In genomic region chr2:233639860-233640259, GRCh38 we compare ENCODE assay signal across 37 cellular contexts. TPM values are rescaled to one million over a fixed set of nuclear protein-coding genes. Genes with fewer than 3 reads are reported as not detected.
"Had no signal": no experiment of that assay in that cellular context is flagged by ENCODE, and none has a peak within 500 bp of the region (broad histone marks: within the 10 kb centered on the region; RNA-seq: fewer than 3 reads in every experiment).

No MANE protein-coding gene starts in this region.

- H3K9me3 ChIP-seq: body of pancreas, gastrocnemius medialis had no signal

- H3K9me3 Mint-ChIP-seq: activated CD4-positive, alpha-beta T cell treated with anti-CD3 and anti-CD28 coated beads, Interleukin-2, amount 10 ng/mL, durations not matched to agents 24 days and 14 days; activated naive CD4-positive, alpha-beta T cell treated with anti-CD3 and anti-CD28 coated beads for 36 hours; activated naive CD8-positive, alpha-beta T cell treated with anti-CD3 and anti-CD28 coated beads, Interleukin-2, amount 50 U/mL, for 24 hours; effector memory CD8-positive, alpha-beta T cell had no signal

- H3K4me3 Mint-ChIP-seq: activated CD4-positive, alpha-beta memory T cell treated with anti-CD3 and anti-CD28 coated beads for 36 hours; activated CD4-positive, alpha-beta T cell treated with anti-CD3 and anti-CD28 coated beads for 36 hours; activated CD4-positive, alpha-beta T cell treated with anti-CD3 and anti-CD28 coated beads, Interleukin-2, amount 10 ng/mL, durations not matched to agents 24 days and 14 days; activated CD8-positive, alpha-beta memory T cell treated with anti-CD3 and anti-CD28 coated beads, Interleukin-2, amount 10 ng/mL, durations not matched to agents 7 days and 5 days; activated CD8-positive, alpha-beta T cell treated with anti-CD3 and anti-CD28 coated beads, Interleukin-2, amount 10 ng/mL, durations not matched to agents 7 days and 5 days; activated naive CD4-positive, alpha-beta T cell treated with anti-CD3 and anti-CD28 coated beads for 36 hours; activated naive CD4-positive, alpha-beta T cell treated with anti-CD3 and anti-CD28 coated beads, Interleukin-2, amount 50 U/mL, for 24 hours; activated naive CD8-positive, alpha-beta T cell treated with anti-CD3 and anti-CD28 coated beads for 36 hours; activated naive CD8-positive, alpha-beta T cell treated with anti-CD3 and anti-CD28 coated beads, Interleukin-2, amount 50 U/mL, for 24 hours; activated T-helper 1 cell treated with anti-CD3 and anti-CD28 coated beads, Interleukin-12 subunit alpha, Interleukin-12 subunit beta, Interleukin-2, Interleukin-4 antibody, amounts not matched to agents 30 ng/mL and 10 ng/mL and 1 ng/mL, durations not matched to agents 14 hours and 24 hours and 36 hours; effector memory CD8-positive, alpha-beta T cell had no signal

- H3K27ac ChIP-seq: adrenal gland, body of pancreas, esophagus muscularis mucosa, foreskin keratinocyte, gastrocnemius medialis, heart right ventricle, hepatocyte had no signal

- H3K4me1 ChIP-seq: adrenal gland, body of pancreas, esophagus muscularis mucosa, gastrocnemius medialis, heart right ventricle had no signal

- H3K27me3 ChIP-seq: body of pancreas, esophagus muscularis mucosa, foreskin keratinocyte, gastrocnemius medialis, hepatocyte had no signal

- H3K36me3 Mint-ChIP-seq: activated CD4-positive, alpha-beta memory T cell treated with anti-CD3 and anti-CD28 coated beads for 36 hours; activated CD8-positive, alpha-beta memory T cell treated with anti-CD3 and anti-CD28 coated beads, Interleukin-2, amount 10 ng/mL, durations not matched to agents 7 days and 5 days; activated naive CD8-positive, alpha-beta T cell treated with anti-CD3 and anti-CD28 coated beads for 36 hours had no signal

- H3K4me3 ChIP-seq: adrenal gland, body of pancreas, esophagus muscularis mucosa, gastrocnemius medialis, heart right ventricle, hepatocyte had no signal

- H3K27ac Mint-ChIP-seq: activated CD4-positive, alpha-beta memory T cell treated with anti-CD3 and anti-CD28 coated beads for 36 hours; activated CD4-positive, alpha-beta T cell treated with anti-CD3 and anti-CD28 coated beads for 36 hours; activated CD4-positive, alpha-beta T cell treated with anti-CD3 and anti-CD28 coated beads, Interleukin-2, amount 10 ng/mL, durations not matched to agents 24 days and 14 days; activated CD8-positive, alpha-beta memory T cell treated with anti-CD3 and anti-CD28 coated beads, Interleukin-2, amount 10 ng/mL, durations not matched to agents 7 days and 5 days; activated CD8-positive, alpha-beta T cell treated with anti-CD3 and anti-CD28 coated beads, Interleukin-2, amount 10 ng/mL, durations not matched to agents 7 days and 5 days; activated naive CD4-positive, alpha-beta T cell treated with anti-CD3 and anti-CD28 coated beads for 36 hours; activated naive CD4-positive, alpha-beta T cell treated with anti-CD3 and anti-CD28 coated beads, Interleukin-2, amount 50 U/mL, for 24 hours; activated naive CD8-positive, alpha-beta T cell treated with anti-CD3 and anti-CD28 coated beads for 36 hours; activated naive CD8-positive, alpha-beta T cell treated with anti-CD3 and anti-CD28 coated beads, Interleukin-2, amount 50 U/mL, for 24 hours; activated T-helper 1 cell treated with anti-CD3 and anti-CD28 coated beads, Interleukin-12 subunit alpha, Interleukin-12 subunit beta, Interleukin-2, Interleukin-4 antibody, amounts not matched to agents 30 ng/mL and 10 ng/mL and 1 ng/mL, durations not matched to agents 14 hours and 24 hours and 36 hours; activated T-helper 2 cell treated with anti-CD3 and anti-CD28 coated beads, Interferon-gamma antibody, Interleukin-2, Interleukin-4, amounts not matched to agents 10 μg/mL and 5 μg/mL and 100 μg/mL, durations not matched to agents 14 hours and 24 hours and 36 hours; effector memory CD8-positive, alpha-beta T cell had no signal

- H3K4me1 Mint-ChIP-seq: activated CD4-positive, alpha-beta T cell treated with anti-CD3 and anti-CD28 coated beads, Interleukin-2, amount 10 ng/mL, durations not matched to agents 24 days and 14 days; activated CD8-positive, alpha-beta memory T cell treated with anti-CD3 and anti-CD28 coated beads, Interleukin-2, amount 10 ng/mL, durations not matched to agents 7 days and 5 days had no signal

- FAIRE-seq: colon had no signal

- ATAC-seq: activated CD4-positive, alpha-beta T cell treated with anti-CD3 and anti-CD28 coated beads for 36 hours; activated CD8-positive, alpha-beta memory T cell treated with anti-CD3 and anti-CD28 coated beads, Interleukin-2, amount 10 ng/mL, durations not matched to agents 7 days and 5 days; activated CD8-positive, alpha-beta T cell treated with anti-CD3 and anti-CD28 coated beads, Interleukin-2, amount 10 ng/mL, durations not matched to agents 7 days and 5 days; activated naive CD8-positive, alpha-beta T cell treated with anti-CD3 and anti-CD28 coated beads, Interleukin-2, amount 50 U/mL, for 24 hours; body of pancreas; effector memory CD8-positive, alpha-beta T cell; foreskin keratinocyte; gastrocnemius medialis; heart right ventricle had no signal

- H3K36me3 ChIP-seq: adrenal gland, esophagus muscularis mucosa, gastrocnemius medialis, heart right ventricle had no signal

- DNase-seq: activated CD4-positive, alpha-beta memory T cell treated with anti-CD3 and anti-CD28 coated beads for 36 hours; activated CD4-positive, alpha-beta T cell treated with anti-CD3 and anti-CD28 coated beads for 36 hours; activated CD4-positive, alpha-beta T cell treated with anti-CD3 and anti-CD28 coated beads, Interleukin-2, amount 10 ng/mL, durations not matched to agents 24 days and 14 days; activated CD4-positive, CD25-positive, alpha-beta regulatory T cell; activated CD4-positive, CD25-positive, alpha-beta regulatory T cell treated with anti-CD3 and anti-CD28 coated beads, Interleukin-2, amount 50 U/mL, for 72 hours; activated CD8-positive, alpha-beta memory T cell treated with anti-CD3 and anti-CD28 coated beads, Interleukin-2, amount 10 ng/mL, durations not matched to agents 7 days and 5 days; activated CD8-positive, alpha-beta memory T cell treated with anti-CD3 and anti-CD28 coated beads, Interleukin-2, amount 50 U/mL, for 4 hours; activated CD8-positive, alpha-beta T cell treated with anti-CD3 and anti-CD28 coated beads, Interleukin-2, amount 10 ng/mL, durations not matched to agents 7 days and 5 days; activated effector memory CD4-positive, alpha-beta T cell treated with anti-CD3 and anti-CD28 coated beads, Interleukin-2, amount 50 U/mL, for 16 hours; activated naive CD4-positive, alpha-beta T cell treated with anti-CD3 and anti-CD28 coated beads for 36 hours; activated naive CD8-positive, alpha-beta T cell treated with anti-CD3 and anti-CD28 coated beads for 36 hours; activated naive CD8-positive, alpha-beta T cell treated with anti-CD3 and anti-CD28 coated beads, Interleukin-2, amount 50 U/mL, for 24 hours; activated T-cell treated with anti-CD3 and anti-CD28 coated beads, Interleukin-2, amount 50 U/mL, for 1 hour; activated T-cell treated with anti-CD3 and anti-CD28 coated beads, Interleukin-2, amount 50 U/mL, for 48 hours; adrenal gland; amygdala; aorta; body of pancreas; caudate nucleus; cortex of kidney; dermis blood vessel endothelial cell; effector CD4-positive, alpha-beta T cell; effector memory CD8-positive, alpha-beta T cell; erythroblast; foreskin keratinocyte; gastrocnemius medialis; heart right ventricle; T1000 had no signal

RNA-seq across cellular contexts. Expression of gene UGT1A10, which starts 3.6 kb away (rescaled TPM):
- total RNA-seq: activated CD4-positive, alpha-beta memory T cell treated with anti-CD3 and anti-CD28 coated beads for 36 hours; activated CD4-positive, alpha-beta T cell treated with anti-CD3 and anti-CD28 coated beads for 36 hours; activated CD4-positive, alpha-beta T cell treated with anti-CD3 and anti-CD28 coated beads, Interleukin-2, amount 10 ng/mL, durations not matched to agents 24 days and 14 days; activated CD8-positive, alpha-beta memory T cell treated with anti-CD3 and anti-CD28 coated beads for 36 hours; activated CD8-positive, alpha-beta memory T cell treated with anti-CD3 and anti-CD28 coated beads, Interleukin-2, amount 10 ng/mL, durations not matched to agents 7 days and 5 days; activated CD8-positive, alpha-beta T cell treated with anti-CD3 and anti-CD28 coated beads, Interleukin-2, amount 10 ng/mL, durations not matched to agents 7 days and 5 days; activated naive CD4-positive, alpha-beta T cell treated with anti-CD3 and anti-CD28 coated beads for 36 hours; activated naive CD8-positive, alpha-beta T cell treated with anti-CD3 and anti-CD28 coated beads for 36 hours; activated T-helper 1 cell treated with anti-CD3 and anti-CD28 coated beads, Interleukin-12 subunit alpha, Interleukin-12 subunit beta, Interleukin-2, Interleukin-4 antibody, amounts not matched to agents 30 ng/mL and 10 ng/mL and 1 ng/mL, durations not matched to agents 14 hours and 24 hours and 36 hours; activated T-helper 2 cell treated with anti-CD3 and anti-CD28 coated beads, Interferon-gamma antibody, Interleukin-2, Interleukin-4, amounts not matched to agents 10 μg/mL and 5 μg/mL and 100 μg/mL, durations not matched to agents 14 hours and 24 hours and 36 hours; adrenal gland; aorta; chondrocyte; dermis blood vessel endothelial cell; esophagus muscularis mucosa; foreskin keratinocyte; heart right ventricle; hepatocyte; T-helper 2 cell treated with Interferon-gamma antibody and Interleukin-4, amounts not matched to agents 100 ng/mL and 5 ng/mL, for 36 hours had no signal
- polyA plus RNA-seq: adrenal gland, heart right ventricle, hepatocyte had no signal

RNA-seq across cellular contexts. Expression of gene UGT1A8, which starts 22.4 kb away (rescaled TPM):
- total RNA-seq: activated CD4-positive, alpha-beta memory T cell treated with anti-CD3 and anti-CD28 coated beads for 36 hours; activated CD4-positive, alpha-beta T cell treated with anti-CD3 and anti-CD28 coated beads for 36 hours; activated CD4-positive, alpha-beta T cell treated with anti-CD3 and anti-CD28 coated beads, Interleukin-2, amount 10 ng/mL, durations not matched to agents 24 days and 14 days; activated CD8-positive, alpha-beta memory T cell treated with anti-CD3 and anti-CD28 coated beads for 36 hours; activated CD8-positive, alpha-beta memory T cell treated with anti-CD3 and anti-CD28 coated beads, Interleukin-2, amount 10 ng/mL, durations not matched to agents 7 days and 5 days; activated CD8-positive, alpha-beta T cell treated with anti-CD3 and anti-CD28 coated beads, Interleukin-2, amount 10 ng/mL, durations not matched to agents 7 days and 5 days; activated naive CD4-positive, alpha-beta T cell treated with anti-CD3 and anti-CD28 coated beads for 36 hours; activated naive CD8-positive, alpha-beta T cell treated with anti-CD3 and anti-CD28 coated beads for 36 hours; activated T-helper 1 cell treated with anti-CD3 and anti-CD28 coated beads, Interleukin-12 subunit alpha, Interleukin-12 subunit beta, Interleukin-2, Interleukin-4 antibody, amounts not matched to agents 30 ng/mL and 10 ng/mL and 1 ng/mL, durations not matched to agents 14 hours and 24 hours and 36 hours; activated T-helper 2 cell treated with anti-CD3 and anti-CD28 coated beads, Interferon-gamma antibody, Interleukin-2, Interleukin-4, amounts not matched to agents 10 μg/mL and 5 μg/mL and 100 μg/mL, durations not matched to agents 14 hours and 24 hours and 36 hours; adrenal gland; aorta; body of pancreas; chondrocyte; dermis blood vessel endothelial cell; esophagus muscularis mucosa; foreskin keratinocyte; gastrocnemius medialis; T-helper 2 cell treated with Interferon-gamma antibody and Interleukin-4, amounts not matched to agents 100 ng/mL and 5 ng/mL, for 36 hours had no signal
- polyA plus RNA-seq: foreskin keratinocyte, heart right ventricle, hepatocyte had no signal

RNA-seq across cellular contexts. Expression of gene UGT1A9, which starts 31.8 kb away (rescaled TPM):
- total RNA-seq: activated CD4-positive, alpha-beta memory T cell treated with anti-CD3 and anti-CD28 coated beads for 36 hours; activated CD4-positive, alpha-beta T cell treated with anti-CD3 and anti-CD28 coated beads for 36 hours; activated CD4-positive, alpha-beta T cell treated with anti-CD3 and anti-CD28 coated beads, Interleukin-2, amount 10 ng/mL, durations not matched to agents 24 days and 14 days; activated CD8-positive, alpha-beta memory T cell treated with anti-CD3 and anti-CD28 coated beads for 36 hours; activated CD8-positive, alpha-beta memory T cell treated with anti-CD3 and anti-CD28 coated beads, Interleukin-2, amount 10 ng/mL, durations not matched to agents 7 days and 5 days; activated CD8-positive, alpha-beta T cell treated with anti-CD3 and anti-CD28 coated beads, Interleukin-2, amount 10 ng/mL, durations not matched to agents 7 days and 5 days; activated naive CD4-positive, alpha-beta T cell treated with anti-CD3 and anti-CD28 coated beads for 36 hours; activated naive CD8-positive, alpha-beta T cell treated with anti-CD3 and anti-CD28 coated beads for 36 hours; activated T-helper 1 cell treated with anti-CD3 and anti-CD28 coated beads, Interleukin-12 subunit alpha, Interleukin-12 subunit beta, Interleukin-2, Interleukin-4 antibody, amounts not matched to agents 30 ng/mL and 10 ng/mL and 1 ng/mL, durations not matched to agents 14 hours and 24 hours and 36 hours; activated T-helper 2 cell treated with anti-CD3 and anti-CD28 coated beads, Interferon-gamma antibody, Interleukin-2, Interleukin-4, amounts not matched to agents 10 μg/mL and 5 μg/mL and 100 μg/mL, durations not matched to agents 14 hours and 24 hours and 36 hours; adrenal gland; aorta; body of pancreas; esophagus muscularis mucosa; foreskin keratinocyte; heart right ventricle; T-helper 2 cell treated with Interferon-gamma antibody and Interleukin-4, amounts not matched to agents 100 ng/mL and 5 ng/mL, for 36 hours had no signal
- polyA plus RNA-seq: adrenal gland, aorta, foreskin keratinocyte, heart right ventricle had no signal

RNA-seq across cellular contexts. Expression of gene UGT1A7, which starts 41.8 kb away (rescaled TPM):
- total RNA-seq: activated CD4-positive, alpha-beta memory T cell treated with anti-CD3 and anti-CD28 coated beads for 36 hours; activated CD4-positive, alpha-beta T cell treated with anti-CD3 and anti-CD28 coated beads for 36 hours; activated CD4-positive, alpha-beta T cell treated with anti-CD3 and anti-CD28 coated beads, Interleukin-2, amount 10 ng/mL, durations not matched to agents 24 days and 14 days; activated CD8-positive, alpha-beta memory T cell treated with anti-CD3 and anti-CD28 coated beads for 36 hours; activated CD8-positive, alpha-beta memory T cell treated with anti-CD3 and anti-CD28 coated beads, Interleukin-2, amount 10 ng/mL, durations not matched to agents 7 days and 5 days; activated CD8-positive, alpha-beta T cell treated with anti-CD3 and anti-CD28 coated beads, Interleukin-2, amount 10 ng/mL, durations not matched to agents 7 days and 5 days; activated naive CD4-positive, alpha-beta T cell treated with anti-CD3 and anti-CD28 coated beads for 36 hours; activated naive CD8-positive, alpha-beta T cell treated with anti-CD3 and anti-CD28 coated beads for 36 hours; activated T-helper 1 cell treated with anti-CD3 and anti-CD28 coated beads, Interleukin-12 subunit alpha, Interleukin-12 subunit beta, Interleukin-2, Interleukin-4 antibody, amounts not matched to agents 30 ng/mL and 10 ng/mL and 1 ng/mL, durations not matched to agents 14 hours and 24 hours and 36 hours; activated T-helper 2 cell treated with anti-CD3 and anti-CD28 coated beads, Interferon-gamma antibody, Interleukin-2, Interleukin-4, amounts not matched to agents 10 μg/mL and 5 μg/mL and 100 μg/mL, durations not matched to agents 14 hours and 24 hours and 36 hours; aorta; body of pancreas; dermis blood vessel endothelial cell; gastrocnemius medialis; heart right ventricle; T-helper 2 cell treated with Interferon-gamma antibody and Interleukin-4, amounts not matched to agents 100 ng/mL and 5 ng/mL, for 36 hours had no signal
- polyA plus RNA-seq: hepatocyte had no signal

RNA-seq across cellular contexts. Expression of gene UGT1A6, which starts 52.8 kb away (rescaled TPM):
- total RNA-seq: activated CD4-positive, alpha-beta memory T cell treated with anti-CD3 and anti-CD28 coated beads for 36 hours; activated CD4-positive, alpha-beta T cell treated with anti-CD3 and anti-CD28 coated beads for 36 hours; activated CD4-positive, alpha-beta T cell treated with anti-CD3 and anti-CD28 coated beads, Interleukin-2, amount 10 ng/mL, durations not matched to agents 24 days and 14 days; activated CD8-positive, alpha-beta memory T cell treated with anti-CD3 and anti-CD28 coated beads for 36 hours; activated CD8-positive, alpha-beta memory T cell treated with anti-CD3 and anti-CD28 coated beads, Interleukin-2, amount 10 ng/mL, durations not matched to agents 7 days and 5 days; activated CD8-positive, alpha-beta T cell treated with anti-CD3 and anti-CD28 coated beads, Interleukin-2, amount 10 ng/mL, durations not matched to agents 7 days and 5 days; activated naive CD4-positive, alpha-beta T cell treated with anti-CD3 and anti-CD28 coated beads for 36 hours; activated naive CD8-positive, alpha-beta T cell treated with anti-CD3 and anti-CD28 coated beads for 36 hours; activated T-helper 1 cell treated with anti-CD3 and anti-CD28 coated beads, Interleukin-12 subunit alpha, Interleukin-12 subunit beta, Interleukin-2, Interleukin-4 antibody, amounts not matched to agents 30 ng/mL and 10 ng/mL and 1 ng/mL, durations not matched to agents 14 hours and 24 hours and 36 hours; activated T-helper 2 cell treated with anti-CD3 and anti-CD28 coated beads, Interferon-gamma antibody, Interleukin-2, Interleukin-4, amounts not matched to agents 10 μg/mL and 5 μg/mL and 100 μg/mL, durations not matched to agents 14 hours and 24 hours and 36 hours; adrenal gland; aorta; esophagus muscularis mucosa; heart right ventricle; T-helper 2 cell treated with Interferon-gamma antibody and Interleukin-4, amounts not matched to agents 100 ng/mL and 5 ng/mL, for 36 hours had no signal
- polyA plus RNA-seq: heart right ventricle had no signal
